In genomic region chr9:8356406-8356805, GRCh38 we compare ENCODE assay signal across 30 cellular contexts.
"Had no signal": no experiment of that assay in that cellular context is flagged by ENCODE, and none has a peak within 500 bp of the region (broad histone marks: within the 10 kb centered on the region; RNA-seq: fewer than 3 reads in every experiment).

No MANE protein-coding gene starts in this region.

- H3K27ac Mint-ChIP-seq: naive thymus-derived CD8-positive, alpha-beta T cell; natural killer cell treated with Interleukin-12 subunit alpha and Interleukin-12 subunit beta and Interleukin-15 and Interleukin-18, amount 100 ng/mL, for 72 hours; neural progenitor cell; progenitor cell of endocrine pancreas; stimulated activated memory B cell treated with anti-CD40 and anti-IgM and Interleukin-4, amounts not matched to agents 10 μg/mL and 1 μg/mL and 100 μg/mL, for 72 hours; stimulated activated naive CD8-positive, alpha-beta T cell treated with anti-CD3 and anti-CD28 coated beads, Interleukin-15, amount 100 ng/mL, for 72 hours; type B pancreatic cell had no signal

- FAIRE-seq: small intestine had no signal

- H3K27me3 Mint-ChIP-seq: naive thymus-derived CD8-positive, alpha-beta T cell; natural killer cell treated with Interleukin-12 subunit alpha and Interleukin-12 subunit beta and Interleukin-15 and Interleukin-18, amount 100 ng/mL, for 72 hours; progenitor cell of endocrine pancreas; stimulated activated memory B cell treated with anti-CD40 and anti-IgM and Interleukin-4, amounts not matched to agents 10 μg/mL and 1 μg/mL and 100 μg/mL, for 72 hours; stimulated activated naive CD8-positive, alpha-beta T cell treated with anti-CD3 and anti-CD28 coated beads, Interleukin-15, amount 100 ng/mL, for 72 hours; type B pancreatic cell had no signal

- H3K9me3 Mint-ChIP-seq: naive thymus-derived CD8-positive, alpha-beta T cell; natural killer cell treated with Interleukin-12 subunit alpha and Interleukin-12 subunit beta and Interleukin-15 and Interleukin-18, amount 100 ng/mL, for 72 hours; neural progenitor cell; stimulated activated memory B cell treated with anti-CD40 and anti-IgM and Interleukin-4, amounts not matched to agents 10 μg/mL and 1 μg/mL and 100 μg/mL, for 72 hours; stimulated activated naive CD8-positive, alpha-beta T cell treated with anti-CD3 and anti-CD28 coated beads, Interleukin-15, amount 100 ng/mL, for 72 hours had no signal

- H3K4me1 Mint-ChIP-seq: naive thymus-derived CD8-positive, alpha-beta T cell; neural progenitor cell; stimulated activated memory B cell treated with anti-CD40 and anti-IgM and Interleukin-4, amounts not matched to agents 10 μg/mL and 1 μg/mL and 100 μg/mL, for 72 hours; stimulated activated naive CD8-positive, alpha-beta T cell treated with anti-CD3 and anti-CD28 coated beads, Interleukin-15, amount 100 ng/mL, for 72 hours had no signal

- H3K9ac ChIP-seq: neural progenitor cell, parathyroid adenoma had no signal

- H3K36me3 ChIP-seq: neural progenitor cell, ovary, right lobe of liver, sigmoid colon, suprapubic skin, tibial artery, transverse colon, upper lobe of right lung, uterus had no signal

- H3K79me2 ChIP-seq: parathyroid adenoma had no signal

- H3K27me3 ChIP-seq: neural progenitor cell, ovary, right lobe of liver, sigmoid colon, suprapubic skin, testis, tibial artery, transverse colon, upper lobe of right lung, uterus had no signal

- H2AFZ ChIP-seq: neural progenitor cell, parathyroid adenoma had no signal

- ATAC-seq: naive thymus-derived CD8-positive, alpha-beta T cell; natural killer cell treated with Interleukin-12 subunit alpha and Interleukin-12 subunit beta and Interleukin-15 and Interleukin-18, amount 100 ng/mL, for 72 hours; psoas muscle; right cardiac atrium; right lobe of liver; stimulated activated memory B cell treated with anti-CD40 and anti-IgM and Interleukin-4, amounts not matched to agents 10 μg/mL and 1 μg/mL and 100 μg/mL, for 72 hours; stimulated activated naive CD8-positive, alpha-beta T cell treated with anti-CD3 and anti-CD28 coated beads, Interleukin-15, amount 100 ng/mL, for 72 hours; stimulated activated naive CD8-positive, alpha-beta T cell treated with anti-CD3 and anti-CD28 coated beads, Interleukin-15, Interleukin-2, amounts not matched to agents 100 U/mL and 50 U/mL, for 24 hours; upper lobe of right lung had no signal

- DNase-seq: naive thymus-derived CD8-positive, alpha-beta T cell; occipital lobe; ovary; posterior cingulate gyrus; psoas muscle; right cardiac atrium; right lobe of liver; sigmoid colon; small intestine; stimulated activated CD4-positive, alpha-beta T cell treated with anti-CD3 and anti-CD28 coated beads, Interleukin-15, amount 100 ng/mL, for 24 hours; stimulated activated CD4-positive, alpha-beta T cell treated with anti-CD3 and anti-CD28 coated beads, Interleukin-2, amount 100 ng/mL, for 24 hours; stimulated activated CD4-positive, alpha-beta T cell treated with anti-CD3 and anti-CD28 coated beads, Interleukin-4, amount 100 ng/mL, for 1 hour; stimulated activated CD4-positive, alpha-beta T cell treated with anti-CD3 and anti-CD28 coated beads, Interleukin-4, amount 100 ng/mL, for 4 hours; stimulated activated CD8-positive, alpha-beta memory T cell treated with anti-CD3 and anti-CD28 coated beads, Interleukin-4, amount 100 ng/mL, for 48 hours; stimulated activated naive CD4-positive, alpha-beta T cell; stimulated activated naive CD8-positive, alpha-beta T cell treated with anti-CD3 and anti-CD28 coated beads, Interleukin-15, amount 100 ng/mL, for 72 hours; stimulated activated naive CD8-positive, alpha-beta T cell treated with anti-CD3 and anti-CD28 coated beads, Interleukin-15, Interleukin-2, amounts not matched to agents 100 U/mL and 50 U/mL, for 24 hours; substantia nigra; testis; tibial artery; transverse colon; upper lobe of right lung; uterus had no signal

- H3K4me1 ChIP-seq: neural progenitor cell, parathyroid adenoma, psoas muscle, right lobe of liver, sigmoid colon, suprapubic skin, testis, upper lobe of right lung, uterus had no signal

- H3K27ac ChIP-seq: neural progenitor cell, ovary, parathyroid adenoma, psoas muscle, right lobe of liver, sigmoid colon, suprapubic skin, testis, tibial artery, transverse colon, upper lobe of right lung, uterus had no signal

- H3K9me3 ChIP-seq: ovary, psoas muscle, right lobe of liver, sigmoid colon, suprapubic skin, testis, tibial artery, transverse colon, upper lobe of right lung, uterus had no signal

- H3K36me3 Mint-ChIP-seq: naive thymus-derived CD8-positive, alpha-beta T cell; natural killer cell treated with Interleukin-12 subunit alpha and Interleukin-12 subunit beta and Interleukin-15 and Interleukin-18, amount 100 ng/mL, for 72 hours; stimulated activated memory B cell treated with anti-CD40 and anti-IgM and Interleukin-4, amounts not matched to agents 10 μg/mL and 1 μg/mL and 100 μg/mL, for 72 hours had no signal

- H3K4me3 ChIP-seq: neural progenitor cell, ovary, psoas muscle, right lobe of liver, sigmoid colon, suprapubic skin, testis, tibial artery, transverse colon, upper lobe of right lung, uterus had no signal

- H3K4me3 Mint-ChIP-seq: naive thymus-derived CD8-positive, alpha-beta T cell; natural killer cell treated with Interleukin-12 subunit alpha and Interleukin-12 subunit beta and Interleukin-15 and Interleukin-18, amount 100 ng/mL, for 72 hours; neural progenitor cell; stimulated activated memory B cell treated with anti-CD40 and anti-IgM and Interleukin-4, amounts not matched to agents 10 μg/mL and 1 μg/mL and 100 μg/mL, for 72 hours; stimulated activated naive CD8-positive, alpha-beta T cell treated with anti-CD3 and anti-CD28 coated beads, Interleukin-15, amount 100 ng/mL, for 72 hours; type B pancreatic cell had no signal

- H3K4me2 ChIP-seq: neural progenitor cell had no signal
